ENCODE assay signal across 24 cellular contexts in the genomic region with DNA sequence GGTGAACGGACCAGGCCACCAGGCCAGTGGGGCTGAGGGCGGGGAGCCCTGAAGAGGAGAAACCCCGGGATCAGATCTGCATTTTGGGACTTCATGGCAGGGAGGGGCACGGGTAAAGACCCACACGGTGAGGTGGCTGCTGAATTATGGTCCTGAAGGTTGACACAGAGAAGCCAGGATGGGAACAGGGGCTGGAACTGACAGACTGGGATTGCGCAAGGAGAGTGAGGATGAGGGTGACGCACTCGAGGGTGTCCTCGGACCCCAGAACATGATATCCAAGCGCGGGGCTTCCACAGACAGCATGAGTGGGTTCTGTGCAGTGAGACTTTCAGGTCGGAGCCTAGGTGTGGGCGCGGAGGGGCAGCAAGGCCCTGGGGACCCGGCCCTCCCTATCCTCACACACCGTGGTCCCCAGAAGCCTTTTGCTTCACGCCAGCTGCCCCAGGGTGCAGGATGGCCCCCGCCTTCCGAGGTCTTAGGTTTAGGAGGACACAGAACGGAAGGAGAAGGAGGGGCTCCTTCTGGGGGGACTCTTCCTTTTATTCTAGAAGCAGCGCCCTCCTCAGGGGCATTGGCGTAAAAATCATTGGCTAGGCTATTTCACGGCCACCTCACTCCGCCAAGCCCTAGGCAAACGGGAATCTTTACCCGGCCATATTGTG.
DNase-seq lines count a peak whose midpoint lies in the region; ATAC-seq, FAIRE-seq and TF ChIP-seq lines count a peak whose summit lies in the region.
"Had no signal": no experiment of that assay in that cellular context is flagged by ENCODE, and none has a peak within 500 bp of the region (broad histone marks: within the 10 kb centered on the region; RNA-seq: fewer than 3 reads in every experiment).

No MANE protein-coding gene starts in this region.

- peak; percentile 63 for DNase-seq in H7
- DNase-seq in brain microvascular endothelial cell, result no peak
- no peak for DNase-seq in neural crest cell (ENCODE audit: low read depth, low spot score)
- no peak for DNase-seq in activated CD8-positive, alpha-beta memory T cell treated with anti-CD3 and anti-CD28 coated beads, Interleukin-2, amount 10 ng/mL, durations not matched to agents 7 days and 5 days
- DNase-seq in RCC 7860 (ENCODE audit: low spot score), result no peak
- DNase-seq: activated CD8-positive, alpha-beta memory T cell treated with anti-CD3 and anti-CD28 coated beads for 24 hours; activated gamma-delta T cell treated with Interleukin-2 at 50 U/mL for 16 hours; activated T-cell treated with anti-CD3 and anti-CD28 coated beads, Interleukin-2, amount 50 U/mL, for 24 hours; colonic mucosa; COR-L47; gastrocnemius medialis; Karpas-422; NCI-H1048; NCI-H1694 treated with DMSO at 0.1 percent for 48 hours; NCI-H2171 treated with DMSO at 0.1 percent for 48 hours; NCI-H524; nephron progenitor cell; SJCRH30 had no signal

- H3K9ac ChIP-seq in BLaER1 treated with 17β-estradiol and CSF1 and Interleukin-3, amounts not matched to agents 10 nM and 100 nM, result peak overlapping the region in 9 of 11 experiments; percentile 44 to 79 (median 66); a peak in 17 of 22 replicates

- no peaks in the 10 kb centered on the region for H3K27me3 ChIP-seq in BLaER1 treated with 17β-estradiol and CSF1 and Interleukin-3, amounts not matched to agents 10 nM and 100 nM
- no peaks in the 10 kb centered on the region for H3K27me3 ChIP-seq in H7 (ENCODE audit: control insufficient read depth, insufficient read depth, low read length)
- H3K27me3 ChIP-seq in brain microvascular endothelial cell (replicated peaks), result no peaks in the 10 kb centered on the region
- H3K27me3 ChIP-seq: breast epithelium, colonic mucosa, gastrocnemius medialis, hepatocyte, SJCRH30 had no signal

- H4K20me1 ChIP-seq in BLaER1 treated with 17β-estradiol and CSF1 and Interleukin-3, amounts not matched to agents 10 nM and 100 nM, result no peaks in the 10 kb centered on the region

- H3K4me3 ChIP-seq in BLaER1 treated with 17β-estradiol and CSF1 and Interleukin-3, amounts not matched to agents 10 nM and 100 nM, result peak overlapping the region in 6 of 10 experiments; percentile 19 to 59 (median 31); a peak in 10 of 20 replicates
- H3K4me3 ChIP-seq in H7 (ENCODE audit: insufficient read depth, low read depth, low read length) (no peak overlapping the region), brain microvascular endothelial cell (ENCODE audit: low read depth, low read length) (no peak overlapping the region)
- H3K4me3 ChIP-seq: colonic mucosa, hepatocyte, SJCRH30 had no signal

- no peak for FAIRE-seq in RCC 7860 (lab: Jason Lieb, UNC)
- FAIRE-seq: TTC549 had no signal

- H3K27ac Mint-ChIP-seq in neural crest cell (ENCODE audit: unreplicated experiment), result peak overlapping the region; percentile 67
- H3K27ac Mint-ChIP-seq in activated CD8-positive, alpha-beta memory T cell treated with anti-CD3 and anti-CD28 coated beads, Interleukin-2, amount 10 ng/mL, durations not matched to agents 7 days and 5 days, result no peak overlapping the region
- H3K27ac Mint-ChIP-seq: activated T-cell treated with anti-CD3 and anti-CD28 coated beads, Interleukin-2, amount 50 U/mL, for 24 hours; nephron progenitor cell had no signal

- peaks cover 12% of the 10 kb centered on the region for H3K4me1 Mint-ChIP-seq in neural crest cell
- H3K4me1 Mint-ChIP-seq in activated CD8-positive, alpha-beta memory T cell treated with anti-CD3 and anti-CD28 coated beads, Interleukin-2, amount 10 ng/mL, durations not matched to agents 7 days and 5 days, result peaks cover 10% of the 10 kb centered on the region

- H3K4me2 ChIP-seq in BLaER1 treated with 17β-estradiol and CSF1 and Interleukin-3, amounts not matched to agents 10 nM and 100 nM, result peak overlapping the region; percentile 78 to 95 (median 89)

- TF ChIP-seq CTCF in brain microvascular endothelial cell (IDR thresholded peaks at IDR 0.05; ENCODE audit: low read depth, low read length, missing control alignments) (no peak), neural crest cell (conservative IDR thresholded peaks at IDR 0.05) (no peak)

- H3K4me3 Mint-ChIP-seq in neural crest cell, result no peak overlapping the region
- H3K4me3 Mint-ChIP-seq in activated CD8-positive, alpha-beta memory T cell treated with anti-CD3 and anti-CD28 coated beads, Interleukin-2, amount 10 ng/mL, durations not matched to agents 7 days and 5 days, result no peak overlapping the region
- H3K4me3 Mint-ChIP-seq: activated T-cell treated with anti-CD3 and anti-CD28 coated beads, Interleukin-2, amount 50 U/mL, for 24 hours; nephron progenitor cell had no signal

- H3K27me3 Mint-ChIP-seq in neural crest cell (ENCODE audit: low read depth), result no peaks in the 10 kb centered on the region
- peaks cover 29% of the 10 kb centered on the region for H3K27me3 Mint-ChIP-seq in activated CD8-positive, alpha-beta memory T cell treated with anti-CD3 and anti-CD28 coated beads, Interleukin-2, amount 10 ng/mL, durations not matched to agents 7 days and 5 days

- ATAC-seq in activated CD8-positive, alpha-beta memory T cell treated with anti-CD3 and anti-CD28 coated beads, Interleukin-2, amount 10 ng/mL, durations not matched to agents 7 days and 5 days, result no peak
- ATAC-seq in GM18511 (IDR thresholded peaks at IDR 0.05; ENCODE audit: unreplicated experiment), result no peak
- ATAC-seq: gastrocnemius medialis, Panc1 had no signal

- no peaks in the 10 kb centered on the region for H3K36me3 Mint-ChIP-seq in neural crest cell (ENCODE audit: low read depth)
- H3K36me3 Mint-ChIP-seq in activated CD8-positive, alpha-beta memory T cell treated with anti-CD3 and anti-CD28 coated beads, Interleukin-2, amount 10 ng/mL, durations not matched to agents 7 days and 5 days, result no peaks in the 10 kb centered on the region

- no peaks in the 10 kb centered on the region for H3K9me3 Mint-ChIP-seq in neural crest cell
- no peaks in the 10 kb centered on the region for H3K9me3 Mint-ChIP-seq in activated CD8-positive, alpha-beta memory T cell treated with anti-CD3 and anti-CD28 coated beads, Interleukin-2, amount 10 ng/mL, durations not matched to agents 7 days and 5 days (ENCODE audit: low read depth)
- H3K9me3 Mint-ChIP-seq: activated T-cell treated with anti-CD3 and anti-CD28 coated beads, Interleukin-2, amount 50 U/mL, for 24 hours had no signal

- peaks cover 46 to 67% (median 61%) of the 10 kb centered on the region in 10 experiments for H3K4me1 ChIP-seq in BLaER1 treated with 17β-estradiol and CSF1 and Interleukin-3, amounts not matched to agents 10 nM and 100 nM
- H3K4me1 ChIP-seq: breast epithelium, colonic mucosa, SJCRH30 had no signal

- no peaks in the 10 kb centered on the region for H3K36me3 ChIP-seq in BLaER1 treated with 17β-estradiol and CSF1 and Interleukin-3, amounts not matched to agents 10 nM and 100 nM
- H3K36me3 ChIP-seq in H7 (replicated peaks; ENCODE audit: control insufficient read depth, insufficient read depth, low read length) (no peaks in the 10 kb centered on the region), brain microvascular endothelial cell (replicated peaks) (no peaks in the 10 kb centered on the region)
- H3K36me3 ChIP-seq: breast epithelium, colonic mucosa, gastrocnemius medialis, SJCRH30 had no signal

- H3K9me3 ChIP-seq in BLaER1 treated with 17β-estradiol and CSF1 and Interleukin-3, amounts not matched to agents 10 nM and 100 nM (replicated peaks in 1 of 11), result peaks cover 0 to 12% (median 0%) of the 10 kb centered on the region in 11 experiments; a peak in 4 of 22 replicates
- H3K9me3 ChIP-seq: breast epithelium, colonic mucosa, gastrocnemius medialis, SJCRH30 had no signal

- CTCF ChIA-PET in activated CD8-positive, alpha-beta memory T cell treated with anti-CD3 and anti-CD28 coated beads, Interleukin-2, amount 10 ng/mL, durations not matched to agents 7 days and 5 days (lab: Charles Lee), result no interaction called here

- in situ Hi-C loops in brain microvascular endothelial cell (cut with HindIII; ENCODE audit: low pct_ligation_motif_present, low sequenced_read_pairs), result loop anchor here (25.0 kb wide), 1 partner anchor 423 kb away; a partner anchor contains a TSS

- peak overlapping the region in 10 of 11 experiments; percentile 2 to 86 (median 81); a peak in 19 of 22 replicates for H3K27ac ChIP-seq in BLaER1 treated with 17β-estradiol and CSF1 and Interleukin-3, amounts not matched to agents 10 nM and 100 nM
- peak overlapping the region; percentile 73 for H3K27ac ChIP-seq in brain microvascular endothelial cell
- H3K27ac ChIP-seq: breast epithelium, colonic mucosa, gastrocnemius medialis, hepatocyte, SJCRH30 had no signal

Comparison
In these comparisons a context has a peak if more than half of its experiments do, and no peak if none do; other contexts are left out.
1. H3K4me3 ChIP-seq: peak in BLaER1 treated with 17β-estradiol and CSF1 and Interleukin-3, amounts not matched to agents 10 nM and 100 nM (6 of 10); none in H7 (single experiment) and brain microvascular endothelial cell (single experiment).